In genomic region chr12:40691913-40692616, GRCh38 we compare ENCODE assay signal across 8 cellular contexts. TPM values are rescaled to one million over a fixed set of nuclear protein-coding genes. Genes with fewer than 3 reads are reported as not detected.
A peak's percentile ranks its signal among the peaks of the same experiment; 100 is the strongest.
DNase-seq lines count a peak whose midpoint lies in the region; ATAC-seq and TF ChIP-seq lines count a peak whose summit lies in the region.

Gene CNTN1 (plus strand): TSS chr12:40692439.

- H3K4me2 ChIP-seq in IMR-90 (ENCODE audit: low read depth, low read length), result peak within 1 kb of the TSS; percentile 72; the same call in 1 of the 2 replicates
- H3K4me2 ChIP-seq in hepatocyte, result peak within 1 kb of the TSS; percentile 98

- H3K23ac ChIP-seq in IMR-90 (ENCODE audit: low read depth, low read length), result no peak within 1 kb of the TSS

- no peaks in the 10 kb centered on the region for H3K79me1 ChIP-seq in IMR-90 (ENCODE audit: low read depth in 1 of 2, low read length in 2 of 2)

- H2BK20ac ChIP-seq in IMR-90 (ENCODE audit: low read depth, low read length), result no peak within 1 kb of the TSS

- H2AK9ac ChIP-seq in IMR-90 (replicated peaks; ENCODE audit: low read depth, low read length, poor library complexity), result peak within 1 kb of the TSS; percentile 26

- ATAC-seq in GM19351 (IDR thresholded peaks at IDR 0.05; ENCODE audit: unreplicated experiment) (peak; percentile 67), IMR-90 (ENCODE audit: low read depth) (no peak), HG02840 (IDR thresholded peaks at IDR 0.05; ENCODE audit: low FRiP score, unreplicated experiment) (no peak), GM18502 (IDR thresholded peaks at IDR 0.05; ENCODE audit: poor library complexity, unreplicated experiment) (no peak)

- H3K4me3 ChIP-seq in IMR-90 (ENCODE audit: insufficient read depth, low read depth, low read length) (peak within 1 kb of the TSS; percentile 18; the same call in 1 of the 2 replicates), astrocyte of the cerebellum (ENCODE audit: low read depth, low read length) (peak within 1 kb of the TSS; percentile 57), hepatocyte (peak within 1 kb of the TSS; percentile 65), rectal smooth muscle tissue (ENCODE audit: low read length) (peak within 1 kb of the TSS; percentile 78)

- no peak within 1 kb of the TSS for H3K56ac ChIP-seq in IMR-90 (ENCODE audit: extremely low read depth, insufficient read depth, low read length)

- no peak within 1 kb of the TSS for H2AK5ac ChIP-seq in IMR-90 (ENCODE audit: low read depth, low read length)

- POLR2A ChIA-PET in IMR-90 (lab: Charles Lee; ENCODE audit: unreplicated experiment), result no interaction called here

- no peak for TF ChIP-seq POLR2A in IMR-90 (IDR thresholded peaks at IDR 0.05; ENCODE audit: low read depth, low read length)

- no peak within 1 kb of the TSS for H4K91ac ChIP-seq in IMR-90 (ENCODE audit: insufficient read depth, low read depth, low read length)

- no peaks in the 10 kb centered on the region for H4K20me1 ChIP-seq in IMR-90 (ENCODE audit: insufficient read depth, low read length)
- H4K20me1 ChIP-seq in hepatocyte (ENCODE audit: insufficient read depth, poor library complexity, severe bottlenecking), result no peaks in the 10 kb centered on the region

- no peak within 1 kb of the TSS for H4K8ac ChIP-seq in IMR-90 (ENCODE audit: low read depth in 2 of 2, low read length in 2 of 2)

- H3K27ac ChIP-seq in IMR-90 (ENCODE audit: insufficient read depth, low read length) (no peak within 1 kb of the TSS), hepatocyte (no peak within 1 kb of the TSS), rectal smooth muscle tissue (ENCODE audit: low read depth, low read length) (no peak within 1 kb of the TSS)

- no peak within 1 kb of the TSS for H3K18ac ChIP-seq in IMR-90 (ENCODE audit: low read depth, low read length)

- no TSS peak for BruUV-seq in IMR-90 (replicated peaks; lab: Mats Ljungman, UMichigan)

- intact Hi-C loops in IMR-90 (cut with micrococcal nuclease), result no loop called here

- H3K4me1 ChIP-seq in IMR-90 (ENCODE audit: control insufficient read depth, insufficient read depth, low read length), result no peaks in the 10 kb centered on the region
- no peaks in the 10 kb centered on the region for H3K4me1 ChIP-seq in hepatocyte (ENCODE audit: insufficient read depth)
- H3K4me1 ChIP-seq in rectal smooth muscle tissue (ENCODE audit: control insufficient read depth, insufficient read depth, low read length), result peaks cover 7% of the 10 kb centered on the region

- DNase-seq in IMR-90, result peak; percentile 0
- DNase-seq in astrocyte of the cerebellum (ENCODE audit: low read depth), result peak; percentile 50
- peak; percentile 69 for DNase-seq in hepatocyte (ENCODE audit: low spot score)
- DNase-seq in activated CD4-positive, alpha-beta T cell treated with anti-CD3 and anti-CD28 coated beads for 4 hours, result no peak

- dilution Hi-C loops in IMR-90 (cut with HindIII; ENCODE audit: low sequenced_read_pairs, unreplicated experiment), result no loop called here

- CTCF ChIA-PET in IMR-90 (lab: Yijun Ruan, JAX), result no interaction called here

- peak within 1 kb of the TSS; percentile 49 for H2AFZ ChIP-seq in IMR-90 (replicated peaks; ENCODE audit: low read length, poor library complexity)
- H2AFZ ChIP-seq in hepatocyte, result peak within 1 kb of the TSS; percentile 90

- H3K9me1 ChIP-seq in IMR-90 (ENCODE audit: insufficient read depth, low read length), result no peaks in the 10 kb centered on the region

- no peak for TF ChIP-seq RAD21 in IMR-90 (IDR thresholded peaks at IDR 0.05; ENCODE audit: low read length)

- no peak within 1 kb of the TSS for H3K4ac ChIP-seq in IMR-90 (ENCODE audit: low read depth, low read length)

- no peak within 1 kb of the TSS for H2BK15ac ChIP-seq in IMR-90 (ENCODE audit: low read depth, low read length)

- H2BK5ac ChIP-seq in IMR-90 (ENCODE audit: low read depth, low read length, poor library complexity, severe bottlenecking), result no peak within 1 kb of the TSS

- H3K14ac ChIP-seq in IMR-90 (replicated peaks; ENCODE audit: low read depth, low read length), result no peak within 1 kb of the TSS

- H3K9me3 ChIP-seq in IMR-90 (ENCODE audit: control insufficient read depth, insufficient read depth, low read length) (no peaks in the 10 kb centered on the region), hepatocyte (ENCODE audit: low read depth) (no peaks in the 10 kb centered on the region)

- TF ChIP-seq CTCF in IMR-90 (conservative IDR thresholded peaks at IDR 0.05; ENCODE audit: low read depth, low read length), result no peak
- TF ChIP-seq CTCF in astrocyte of the cerebellum (IDR thresholded peaks at IDR 0.05; ENCODE audit: low read depth, low read length, missing control alignments), result no peak
- TF ChIP-seq CTCF in hepatocyte (IDR thresholded peaks at IDR 0.05; ENCODE audit: poor library complexity), result no peak

- no peaks in the 10 kb centered on the region for H3K36me3 ChIP-seq in IMR-90 (ENCODE audit: control insufficient read depth, insufficient read depth, low read length)
- no peaks in the 10 kb centered on the region for H3K36me3 ChIP-seq in hepatocyte (replicated peaks; ENCODE audit: insufficient read depth, low read depth)
- H3K36me3 ChIP-seq in rectal smooth muscle tissue (ENCODE audit: control insufficient read depth, insufficient read depth, low read length), result no peaks in the 10 kb centered on the region

- no peak within 1 kb of the TSS for H2BK120ac ChIP-seq in IMR-90 (ENCODE audit: low read depth, low read length)

- H3K27me3 ChIP-seq in IMR-90 (ENCODE audit: control insufficient read depth, insufficient read depth, low read length) (peaks cover 13% of the 10 kb centered on the region), hepatocyte (peaks cover 54% of the 10 kb centered on the region), rectal smooth muscle tissue (ENCODE audit: control insufficient read depth, insufficient read depth, low read length) (peaks cover 13% of the 10 kb centered on the region)

- no CpG with 5 or more reads among the region's 22 CpGs for WGBS in IMR-90 (ENCODE audit: extremely low coverage in 2 of 2, insufficient read length in 1 of 2), 2 experiments
- 11% methylated on average over 22 of the region's 22 CpGs for WGBS in hepatocyte (ENCODE audit: low lambda C conversion rate, missing lambda C conversion rate)

- in situ Hi-C loops in IMR-90 (cut with MboI; ENCODE audit: low sequenced_read_pairs), result no loop called here
- in situ Hi-C loops in astrocyte of the cerebellum (cut with HindIII; ENCODE audit: low sequenced_read_pairs), result no loop called here

- H4K5ac ChIP-seq in IMR-90 (ENCODE audit: low read depth, low read length), result no peak within 1 kb of the TSS

- H3K9ac ChIP-seq in IMR-90 (ENCODE audit: low read depth, low read length) (no peak within 1 kb of the TSS), rectal smooth muscle tissue (ENCODE audit: low read length) (no peak within 1 kb of the TSS)

- no peaks in the 10 kb centered on the region for H3K9me2 ChIP-seq in hepatocyte (replicated peaks; ENCODE audit: insufficient read depth)

- H3K79me2 ChIP-seq in hepatocyte, result no peaks in the 10 kb centered on the region

TF ChIP-seq in IMR-90, 13 proteins besides CTCF, POLR2A, EP300 and RAD21:
- TF ChIP-seq, protein P1, sequence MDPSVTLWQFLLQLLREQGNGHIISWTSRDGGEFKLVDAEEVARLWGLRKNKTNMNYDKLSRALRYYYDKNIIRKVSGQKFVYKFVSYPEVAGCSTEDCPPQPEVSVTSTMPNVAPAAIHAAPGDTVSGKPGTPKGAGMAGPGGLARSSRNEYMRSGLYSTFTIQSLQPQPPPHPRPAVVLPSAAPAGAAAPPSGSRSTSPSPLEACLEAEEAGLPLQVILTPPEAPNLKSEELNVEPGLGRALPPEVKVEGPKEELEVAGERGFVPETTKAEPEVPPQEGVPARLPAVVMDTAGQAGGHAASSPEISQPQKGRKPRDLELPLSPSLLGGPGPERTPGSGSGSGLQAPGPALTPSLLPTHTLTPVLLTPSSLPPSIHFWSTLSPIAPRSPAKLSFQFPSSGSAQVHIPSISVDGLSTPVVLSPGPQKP (IDR thresholded peaks at IDR 0.05; ENCODE audit: borderline replicate concordance, low read depth, low read length), result no peak
- no peak for TF ChIP-seq MAFK (IDR thresholded peaks at IDR 0.05; ENCODE audit: low read depth, low read length)

RNA-seq across cellular contexts. Expression of gene CNTN1, which starts in this region (rescaled TPM):
- total RNA-seq in IMR-90 (2012; rRNA removed) (0.18 and 0.28 TPM in 2 replicates), hepatocyte (2.4 and 4.1 TPM in 2 replicates)
- polyA plus RNA-seq in IMR-90 (2012; rRNA removed) (0.10 and 0.14 TPM in 2 replicates), hepatocyte (0.58 and 1.7 TPM in 2 replicates)
- polyA plus RNA-seq in IMR-90 (2012; cell fraction: cytosol; rRNA removed), result 0.01 and 0.02 TPM in 2 replicates
- 0.14 TPM in 1 of 2 replicates, not detected in the other for polyA plus RNA-seq in IMR-90 (2012; cell fraction: nucleus; rRNA removed; ENCODE audit: low replicate concordance)

Comparison
In these comparisons a context has a peak if more than half of its experiments do, and no peak if none do; other contexts are left out.
1. Peak in DNase-seq, H3K4me3 ChIP-seq and H3K4me2 ChIP-seq in IMR-90; RNA of the gene not detected or under 1 TPM.
2. DNase-seq: peak in astrocyte of the cerebellum (single experiment) and hepatocyte (single experiment); none in activated CD4-positive, alpha-beta T cell treated with anti-CD3 and anti-CD28 coated beads for 4 hours (0 of 2).
3. H3K4me3 ChIP-seq: peak in every context shown above with its lines; median percentile 78 in rectal smooth muscle tissue; 65 in hepatocyte; 57 in astrocyte of the cerebellum; 18 in IMR-90.